Comparison of ENCODE assay signal across 8 cellular contexts in the genomic region with DNA sequence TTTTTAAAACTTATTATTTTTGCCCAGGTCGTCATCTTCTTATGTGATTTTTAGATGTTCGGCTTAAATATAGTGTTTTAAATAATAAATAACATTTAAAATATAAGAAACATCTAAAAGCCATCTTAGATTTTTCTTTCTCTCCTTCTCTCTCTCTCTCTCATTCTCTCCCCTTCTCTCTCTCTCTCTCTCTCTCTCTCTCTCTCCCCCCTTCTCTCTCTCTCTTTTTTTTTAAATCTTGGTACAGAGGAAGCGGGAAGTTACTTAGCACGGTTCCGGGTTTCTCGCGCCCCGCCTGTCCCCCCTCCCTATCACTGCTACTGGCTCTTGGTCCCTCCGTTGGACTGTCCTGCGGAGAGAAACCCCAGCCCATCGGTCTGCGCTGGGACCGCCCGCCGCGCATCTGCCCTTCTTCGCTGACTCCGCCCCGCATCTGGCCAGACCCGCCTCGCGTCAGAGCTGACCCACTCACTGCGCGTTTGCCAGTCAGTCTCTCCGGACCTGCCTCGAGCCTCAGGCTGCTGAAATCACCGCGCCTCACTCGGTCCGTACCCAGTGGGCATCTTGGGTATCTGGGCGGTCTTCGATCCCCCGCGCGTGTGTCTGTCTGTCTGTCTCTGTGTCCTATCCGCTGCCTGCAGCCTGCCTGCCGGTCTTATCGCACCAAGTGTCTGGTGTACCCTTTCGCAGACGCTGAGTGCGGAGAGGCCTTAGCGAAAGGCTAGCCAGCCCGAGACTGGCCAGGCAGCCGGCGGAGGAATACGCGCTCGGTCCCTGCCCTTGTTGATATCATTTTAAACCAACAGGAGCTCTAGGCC. TPM values are rescaled to one million over a fixed set of nuclear protein-coding genes. Genes with fewer than 3 reads are reported as not detected.
DNase-seq lines count a peak whose midpoint lies in the region; ATAC-seq and TF ChIP-seq lines count a peak whose summit lies in the region.

PABPC5 (plus strand) TSS at position 489 of the 818 bp plus-strand sequence. CDS start 739 bp downstream, outside the sequence.

- TF ChIP-seq CTCF in omental fat pad (IDR thresholded peaks at IDR 0.05), result no peak

- DNase-seq in ELF-1 (ENCODE audit: low read depth, low spot score), result peak; percentile 93
- peak; percentile 71 for DNase-seq in T1000 (lab: John Stamatoyannopoulos, UW)
- peak; percentile 85 for DNase-seq in Right ventricle myocardium superior
- peak; percentile 23 for DNase-seq in omental fat pad (ENCODE audit: low spot score)
- no peak for DNase-seq in activated T-helper 1 cell treated with anti-CD3 and anti-CD28 coated beads, Interleukin-12 subunit alpha, Interleukin-12 subunit beta, Interleukin-2, Interleukin-4 antibody, amounts not matched to agents 30 ng/mL and 10 ng/mL and 1 ng/mL, durations not matched to agents 14 hours and 24 hours and 36 hours (ENCODE audit: low spot score)
- no peak for DNase-seq in HEK293T (ENCODE audit: extremely low spot score)
- DNase-seq in activated gamma-delta T cell treated with Interleukin-2 at 50 U/mL for 16 hours, result no peak

- H3K9me3 Mint-ChIP-seq in activated T-helper 1 cell treated with anti-CD3 and anti-CD28 coated beads, Interleukin-12 subunit alpha, Interleukin-12 subunit beta, Interleukin-2, Interleukin-4 antibody, amounts not matched to agents 30 ng/mL and 10 ng/mL and 1 ng/mL, durations not matched to agents 14 hours and 24 hours and 36 hours, result peaks cover 4% of the 10 kb centered on the region
- H3K9me3 Mint-ChIP-seq in activated T-helper 17 cell treated with anti-CD3 and anti-CD28 coated beads, Interleukin-2, amount 50 U/mL, for 72 hours, result peaks cover 4% of the 10 kb centered on the region

- intact Hi-C loops in Right ventricle myocardium superior (cut with DNase I), result no loop called here
- intact Hi-C loops in activated T-helper 1 cell treated with anti-CD3 and anti-CD28 coated beads, Interleukin-12 subunit alpha, Interleukin-12 subunit beta, Interleukin-2, Interleukin-4 antibody, amounts not matched to agents 30 ng/mL and 10 ng/mL and 1 ng/mL, durations not matched to agents 14 hours and 24 hours and 36 hours (cut with micrococcal nuclease), result no loop called here

- H3K27me3 Mint-ChIP-seq in activated T-helper 1 cell treated with anti-CD3 and anti-CD28 coated beads, Interleukin-12 subunit alpha, Interleukin-12 subunit beta, Interleukin-2, Interleukin-4 antibody, amounts not matched to agents 30 ng/mL and 10 ng/mL and 1 ng/mL, durations not matched to agents 14 hours and 24 hours and 36 hours (ENCODE audit: insufficient read depth), result no peaks in the 10 kb centered on the region
- no peaks in the 10 kb centered on the region for H3K27me3 Mint-ChIP-seq in activated T-helper 17 cell treated with anti-CD3 and anti-CD28 coated beads, Interleukin-2, amount 50 U/mL, for 72 hours

- no peaks in the 10 kb centered on the region for H3K4me1 Mint-ChIP-seq in activated T-helper 1 cell treated with anti-CD3 and anti-CD28 coated beads, Interleukin-12 subunit alpha, Interleukin-12 subunit beta, Interleukin-2, Interleukin-4 antibody, amounts not matched to agents 30 ng/mL and 10 ng/mL and 1 ng/mL, durations not matched to agents 14 hours and 24 hours and 36 hours (ENCODE audit: low read depth)
- no peaks in the 10 kb centered on the region for H3K4me1 Mint-ChIP-seq in activated T-helper 17 cell treated with anti-CD3 and anti-CD28 coated beads, Interleukin-2, amount 50 U/mL, for 72 hours

- CTCF ChIA-PET in HEK293T (lab: Yijun Ruan, JAX), result no interaction called here

- peak; percentile 99 for ATAC-seq in Right ventricle myocardium superior (ENCODE audit: poor library complexity)
- peak; percentile 99 for ATAC-seq in omental fat pad (ENCODE audit: low FRiP score)
- no peak for ATAC-seq in activated T-helper 17 cell treated with anti-CD3 and anti-CD28 coated beads, Interleukin-2, amount 50 U/mL, for 72 hours (replicated peaks)

- no peaks in the 10 kb centered on the region for H3K36me3 Mint-ChIP-seq in activated T-helper 1 cell treated with anti-CD3 and anti-CD28 coated beads, Interleukin-12 subunit alpha, Interleukin-12 subunit beta, Interleukin-2, Interleukin-4 antibody, amounts not matched to agents 30 ng/mL and 10 ng/mL and 1 ng/mL, durations not matched to agents 14 hours and 24 hours and 36 hours (ENCODE audit: low read depth)
- no peaks in the 10 kb centered on the region for H3K36me3 Mint-ChIP-seq in activated T-helper 17 cell treated with anti-CD3 and anti-CD28 coated beads, Interleukin-2, amount 50 U/mL, for 72 hours (ENCODE audit: low read depth)

- POLR2A ChIA-PET in HEK293T (lab: Yijun Ruan, JAX), result no interaction called here

- no peak within 1 kb of the TSS for H3K4me3 Mint-ChIP-seq in activated T-helper 1 cell treated with anti-CD3 and anti-CD28 coated beads, Interleukin-12 subunit alpha, Interleukin-12 subunit beta, Interleukin-2, Interleukin-4 antibody, amounts not matched to agents 30 ng/mL and 10 ng/mL and 1 ng/mL, durations not matched to agents 14 hours and 24 hours and 36 hours
- H3K4me3 Mint-ChIP-seq in activated T-helper 17 cell treated with anti-CD3 and anti-CD28 coated beads, Interleukin-2, amount 50 U/mL, for 72 hours, result no peak within 1 kb of the TSS

- no peak within 1 kb of the TSS for H3K27ac Mint-ChIP-seq in activated T-helper 1 cell treated with anti-CD3 and anti-CD28 coated beads, Interleukin-12 subunit alpha, Interleukin-12 subunit beta, Interleukin-2, Interleukin-4 antibody, amounts not matched to agents 30 ng/mL and 10 ng/mL and 1 ng/mL, durations not matched to agents 14 hours and 24 hours and 36 hours
- H3K27ac Mint-ChIP-seq in activated T-helper 17 cell treated with anti-CD3 and anti-CD28 coated beads, Interleukin-2, amount 50 U/mL, for 72 hours, result no peak within 1 kb of the TSS

TF ChIP-seq in HEK293T, 16 proteins besides CTCF, POLR2A, EP300 and RAD21:
- no peak for TF ChIP-seq SUZ12 (IDR thresholded peaks at IDR 0.05)
- TF ChIP-seq HDGF (IDR thresholded peaks at IDR 0.05; ENCODE audit: borderline replicate concordance), result no peak
- no peak for TF ChIP-seq BHLHE40 (IDR thresholded peaks at IDR 0.05; ENCODE audit: borderline replicate concordance)
- TF ChIP-seq FOXK2 (IDR thresholded peaks at IDR 0.05), result no peak
- TF ChIP-seq, protein P1, sequence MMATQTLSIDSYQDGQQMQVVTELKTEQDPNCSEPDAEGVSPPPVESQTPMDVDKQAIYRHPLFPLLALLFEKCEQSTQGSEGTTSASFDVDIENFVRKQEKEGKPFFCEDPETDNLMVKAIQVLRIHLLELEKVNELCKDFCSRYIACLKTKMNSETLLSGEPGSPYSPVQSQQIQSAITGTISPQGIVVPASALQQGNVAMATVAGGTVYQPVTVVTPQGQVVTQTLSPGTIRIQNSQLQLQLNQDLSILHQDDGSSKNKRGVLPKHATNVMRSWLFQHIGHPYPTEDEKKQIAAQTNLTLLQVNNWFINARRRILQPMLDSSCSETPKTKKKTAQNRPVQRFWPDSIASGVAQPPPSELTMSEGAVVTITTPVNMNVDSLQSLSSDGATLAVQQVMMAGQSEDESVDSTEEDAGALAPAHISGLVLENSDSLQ (IDR thresholded peaks at IDR 0.05), result no peak
- TF ChIP-seq SP1 (IDR thresholded peaks at IDR 0.05), result no peak
- TF ChIP-seq ARNT (IDR thresholded peaks at IDR 0.05), result no peak
- no peak for TF ChIP-seq CTBP1 (IDR thresholded peaks at IDR 0.05; ENCODE audit: borderline replicate concordance)
- TF ChIP-seq ELF4 (IDR thresholded peaks at IDR 0.05), result no peak
- no peak for TF ChIP-seq ZNF384 (IDR thresholded peaks at IDR 0.05)
- TF ChIP-seq FOXA1 (IDR thresholded peaks at IDR 0.05), result no peak
- no peak for TF ChIP-seq LEF1 (IDR thresholded peaks at IDR 0.05; ENCODE audit: borderline replicate concordance)
- TF ChIP-seq NFRKB (IDR thresholded peaks at IDR 0.05), result no peak
- TF ChIP-seq TARDBP (IDR thresholded peaks at IDR 0.05), result no peak

RNA-seq across cellular contexts. Expression of gene PABPC5, which starts in this region (rescaled TPM):
- total RNA-seq in Right ventricle myocardium superior (0.48 TPM), omental fat pad (1 to 10 TPM in 3 of 4 donors, under 1 TPM in 1; 0.60 to 4.1 (median 1.6) TPM)
- total RNA-seq in activated T-helper 1 cell treated with anti-CD3 and anti-CD28 coated beads, Interleukin-12 subunit alpha, Interleukin-12 subunit beta, Interleukin-2, Interleukin-4 antibody, amounts not matched to agents 30 ng/mL and 10 ng/mL and 1 ng/mL, durations not matched to agents 14 hours and 24 hours and 36 hours, result not detected in 2 replicates
- total RNA-seq in activated T-helper 17 cell treated with anti-CD3 and anti-CD28 coated beads, Interleukin-2, amount 50 U/mL, for 72 hours, result not detected

Comparison
In these comparisons a context has a peak if more than half of its experiments do, and no peak if none do; other contexts are left out.
1. Peak in DNase-seq and ATAC-seq in Right ventricle myocardium superior; RNA of the gene not detected or under 1 TPM.
2. DNase-seq: peak in ELF-1 (single experiment), T1000 (single experiment) and omental fat pad (single experiment); none in activated T-helper 1 cell treated with anti-CD3 and anti-CD28 coated beads, Interleukin-12 subunit alpha, Interleukin-12 subunit beta, Interleukin-2, Interleukin-4 antibody, amounts not matched to agents 30 ng/mL and 10 ng/mL and 1 ng/mL, durations not matched to agents 14 hours and 24 hours and 36 hours (single experiment), HEK293T (single experiment) and activated gamma-delta T cell treated with Interleukin-2 at 50 U/mL for 16 hours (single experiment).